Comparison of ENCODE assay signal across 14 cellular contexts in the genomic region with DNA sequence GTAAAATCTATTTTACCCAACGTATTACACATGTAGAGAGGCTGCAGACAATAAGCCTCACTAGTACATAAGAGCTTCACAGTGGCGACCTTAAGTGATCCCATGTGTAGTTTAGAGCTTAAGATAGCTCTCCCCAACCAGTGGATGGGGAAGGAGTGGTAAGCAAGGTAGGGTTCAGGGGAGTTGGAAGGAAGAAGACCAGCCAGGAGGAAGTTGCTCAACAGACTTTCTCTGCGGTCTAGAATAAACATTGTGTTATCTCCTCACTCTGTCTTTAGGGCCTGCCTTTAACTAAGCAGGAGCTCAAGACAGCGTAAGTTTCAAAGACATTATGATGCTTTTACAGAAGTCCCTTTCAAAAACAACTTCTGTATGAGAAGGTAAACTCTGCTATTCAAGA. TPM values are rescaled to one million over a fixed set of nuclear protein-coding genes. Genes with fewer than 3 reads are reported as not detected.
DNase-seq lines count a peak whose midpoint lies in the region; ATAC-seq, FAIRE-seq and TF ChIP-seq lines count a peak whose summit lies in the region.
"Had no signal": no experiment of that assay in that cellular context is flagged by ENCODE, and none has a peak within 500 bp of the region (broad histone marks: within the 10 kb centered on the region; RNA-seq: fewer than 3 reads in every experiment).

No MANE protein-coding gene starts in this region.

- POLR2A ChIA-PET in A549 (lab: Yijun Ruan, JAX), result no interaction called here
- POLR2A ChIA-PET in activated CD4-positive, alpha-beta memory T cell treated with anti-CD3 and anti-CD28 coated beads, Interleukin-2, amount 10 ng/mL, durations not matched to agents 7 days and 5 days (lab: Charles Lee), result interaction anchor here (0.7 to 1.3 kb wide), 2 partner anchors 169 to 435 kb away, joined by 3 to 4 read pairs; a partner anchor contains a TSS

- H3K36me3 Mint-ChIP-seq in T-helper 17 cell (ENCODE audit: low read depth), result no peaks in the 10 kb centered on the region
- H3K36me3 Mint-ChIP-seq in activated CD4-positive, alpha-beta memory T cell treated with anti-CD3 and anti-CD28 coated beads, Interleukin-2, amount 10 ng/mL, durations not matched to agents 7 days and 5 days (ENCODE audit: low read depth), result no peaks in the 10 kb centered on the region
- H3K36me3 Mint-ChIP-seq: activated CD8-positive, alpha-beta memory T cell treated with anti-CD3 and anti-CD28 coated beads, Interleukin-2, amount 10 ng/mL, durations not matched to agents 7 days and 5 days had no signal

- no peak overlapping the region for H3K27ac ChIP-seq in A549
- peak overlapping the region in 2 of 4 donors; percentile 43 to 51 for H3K27ac ChIP-seq in body of pancreas

- WGBS in A549 (ENCODE audit: missing lambda C conversion rate), result 32% methylated on average over 4 of the region's 4 CpGs
- 39 to 42% methylated on average over 4 of the region's 4 CpGs for WGBS in body of pancreas, 2 donors

- TF ChIP-seq POLR2A in A549 (IDR thresholded peaks at IDR 0.05; ENCODE audit: low read length) (no peak), body of pancreas (IDR thresholded peaks at IDR 0.05) (no peak)

- intact Hi-C loops in body of pancreas (cut with DNase I), result loop anchor here (5.0 to 10.0 kb wide), 2 partner anchors 118 to 365 kb away; no protein-coding TSS in a partner anchor

- FAIRE-seq in A549 (lab: Jason Lieb, UNC), result no peak

- TF ChIP-seq CTCF in A549 (IDR thresholded peaks at IDR 0.05) (no peak), body of pancreas (IDR thresholded peaks at IDR 0.05) (no peak)

- H3K4me1 Mint-ChIP-seq in T-helper 17 cell, result peaks cover 13% of the 10 kb centered on the region
- H3K4me1 Mint-ChIP-seq in activated CD4-positive, alpha-beta memory T cell treated with anti-CD3 and anti-CD28 coated beads, Interleukin-2, amount 10 ng/mL, durations not matched to agents 7 days and 5 days, result peaks cover 13% of the 10 kb centered on the region

- no peak for TF ChIP-seq RAD21 in A549 (conservative IDR thresholded peaks at IDR 0.05 in 1 of 2, IDR thresholded peaks at IDR 0.05 in 1 of 2)

- peak overlapping the region; percentile 31 for H3K4me3 Mint-ChIP-seq in T-helper 17 cell
- H3K4me3 Mint-ChIP-seq in activated CD4-positive, alpha-beta memory T cell treated with anti-CD3 and anti-CD28 coated beads, Interleukin-2, amount 10 ng/mL, durations not matched to agents 7 days and 5 days, result no peak overlapping the region
- H3K4me3 Mint-ChIP-seq: activated CD8-positive, alpha-beta memory T cell treated with anti-CD3 and anti-CD28 coated beads, Interleukin-2, amount 10 ng/mL, durations not matched to agents 7 days and 5 days had no signal

- CTCF ChIA-PET in A549 (lab: Yijun Ruan, JAX), result interaction anchor here (0.6 to 13.6 kb wide), 41 partner anchors 8 to 662 kb away, joined by 3 to 142 read pairs (median 4); a partner anchor contains a TSS
- CTCF ChIA-PET in activated CD4-positive, alpha-beta memory T cell treated with anti-CD3 and anti-CD28 coated beads, Interleukin-2, amount 10 ng/mL, durations not matched to agents 7 days and 5 days (lab: Charles Lee), result interaction anchor here (1.0 to 2.6 kb wide), 19 partner anchors 10 to 459 kb away, joined by 3 to 22 read pairs (median 5); a partner anchor contains a TSS

- peaks cover 54% of the 10 kb centered on the region for H3K27me3 Mint-ChIP-seq in T-helper 17 cell
- peaks cover 33% of the 10 kb centered on the region for H3K27me3 Mint-ChIP-seq in activated CD4-positive, alpha-beta memory T cell treated with anti-CD3 and anti-CD28 coated beads, Interleukin-2, amount 10 ng/mL, durations not matched to agents 7 days and 5 days

- H3K36me3 ChIP-seq in body of pancreas (replicated peaks in 1 of 2; ENCODE audit: insufficient read depth in 1 of 2, low read depth in 2 of 2), result no peaks in the 10 kb centered on the region
- H3K36me3 ChIP-seq: transverse colon had no signal

- no peak overlapping the region for H3K4me3 ChIP-seq in A549
- no peak overlapping the region for H3K4me3 ChIP-seq in body of pancreas

- peak in 1 of 2 experiments; percentile 25; a peak in 2 of 6 replicates for ATAC-seq in A549
- peak; percentile 47 for ATAC-seq in T-helper 17 cell
- ATAC-seq in body of pancreas, result no peak
- no peak for ATAC-seq in GM18868 (IDR thresholded peaks at IDR 0.05; ENCODE audit: unreplicated experiment)

- H3K4me1 ChIP-seq in A549 (peaks cover 9% of the 10 kb centered on the region; the same call in 1 of the 3 replicates), body of pancreas (peaks cover 10% of the 10 kb centered on the region)

- no peaks in the 10 kb centered on the region for H3K9me3 Mint-ChIP-seq in activated CD4-positive, alpha-beta memory T cell treated with anti-CD3 and anti-CD28 coated beads, Interleukin-2, amount 10 ng/mL, durations not matched to agents 7 days and 5 days

- TF ChIP-seq EP300 in A549 (IDR thresholded peaks at IDR 0.05), result no peak

- H3K27ac Mint-ChIP-seq in T-helper 17 cell, result no peak overlapping the region
- no peak overlapping the region for H3K27ac Mint-ChIP-seq in activated CD4-positive, alpha-beta memory T cell treated with anti-CD3 and anti-CD28 coated beads, Interleukin-2, amount 10 ng/mL, durations not matched to agents 7 days and 5 days
- H3K27ac Mint-ChIP-seq: activated CD8-positive, alpha-beta memory T cell treated with anti-CD3 and anti-CD28 coated beads, Interleukin-2, amount 10 ng/mL, durations not matched to agents 7 days and 5 days had no signal

- in situ Hi-C loops in KBM-7 (cut with MboI; ENCODE audit: low pct_unique_long_range_greater_than_20kb, low sequenced_read_pairs), result loop anchor here (10.0 to 25.0 kb wide), 5 partner anchors 115 to 587 kb away; no protein-coding TSS in a partner anchor

- H3K9me3 ChIP-seq in A549 (no peaks in the 10 kb centered on the region), T-helper 17 cell (ENCODE audit: control insufficient read depth, low read length, poor library complexity, severe bottlenecking) (no peaks in the 10 kb centered on the region), body of pancreas (no peaks in the 10 kb centered on the region)
- H3K9me3 ChIP-seq: transverse colon had no signal

- peak overlapping the region; percentile 89; the same call in 2 of the 3 replicates for H3K4me2 ChIP-seq in A549

- DNase-seq in A549 (ENCODE audit: low read depth in 1 of 2, low spot score in 1 of 2) (no peak), KBM-7 (peak; percentile 96), T-helper 17 cell (no peak), iris pigment epithelial cell (ENCODE audit: low read depth) (peak; percentile 82), body of pancreas (no peak)
- no peak for DNase-seq in activated CD4-positive, alpha-beta T cell treated with anti-CD3 and anti-CD28 coated beads, Interleukin-2, amount 50 U/mL, for 1 hour
- DNase-seq in activated CD4-positive, alpha-beta memory T cell treated with anti-CD3 and anti-CD28 coated beads, Interleukin-2, amount 10 ng/mL, durations not matched to agents 7 days and 5 days, result no peak

- H3K27me3 ChIP-seq in body of pancreas, result no peaks in the 10 kb centered on the region
- H3K27me3 ChIP-seq: transverse colon had no signal

TF ChIP-seq in A549, 52 proteins besides CTCF, POLR2A, EP300 and RAD21 (continues in another document):
- no peak for TF ChIP-seq FOSL2 (IDR thresholded peaks at IDR 0.05)
- TF ChIP-seq FOSL2 (CRISPR knock-in tag; IDR thresholded peaks at IDR 0.05), result no peak
- TF ChIP-seq CBX2 (IDR thresholded peaks at IDR 0.05; ENCODE audit: borderline replicate concordance, low read depth), result no peak
- TF ChIP-seq, protein P1, sequence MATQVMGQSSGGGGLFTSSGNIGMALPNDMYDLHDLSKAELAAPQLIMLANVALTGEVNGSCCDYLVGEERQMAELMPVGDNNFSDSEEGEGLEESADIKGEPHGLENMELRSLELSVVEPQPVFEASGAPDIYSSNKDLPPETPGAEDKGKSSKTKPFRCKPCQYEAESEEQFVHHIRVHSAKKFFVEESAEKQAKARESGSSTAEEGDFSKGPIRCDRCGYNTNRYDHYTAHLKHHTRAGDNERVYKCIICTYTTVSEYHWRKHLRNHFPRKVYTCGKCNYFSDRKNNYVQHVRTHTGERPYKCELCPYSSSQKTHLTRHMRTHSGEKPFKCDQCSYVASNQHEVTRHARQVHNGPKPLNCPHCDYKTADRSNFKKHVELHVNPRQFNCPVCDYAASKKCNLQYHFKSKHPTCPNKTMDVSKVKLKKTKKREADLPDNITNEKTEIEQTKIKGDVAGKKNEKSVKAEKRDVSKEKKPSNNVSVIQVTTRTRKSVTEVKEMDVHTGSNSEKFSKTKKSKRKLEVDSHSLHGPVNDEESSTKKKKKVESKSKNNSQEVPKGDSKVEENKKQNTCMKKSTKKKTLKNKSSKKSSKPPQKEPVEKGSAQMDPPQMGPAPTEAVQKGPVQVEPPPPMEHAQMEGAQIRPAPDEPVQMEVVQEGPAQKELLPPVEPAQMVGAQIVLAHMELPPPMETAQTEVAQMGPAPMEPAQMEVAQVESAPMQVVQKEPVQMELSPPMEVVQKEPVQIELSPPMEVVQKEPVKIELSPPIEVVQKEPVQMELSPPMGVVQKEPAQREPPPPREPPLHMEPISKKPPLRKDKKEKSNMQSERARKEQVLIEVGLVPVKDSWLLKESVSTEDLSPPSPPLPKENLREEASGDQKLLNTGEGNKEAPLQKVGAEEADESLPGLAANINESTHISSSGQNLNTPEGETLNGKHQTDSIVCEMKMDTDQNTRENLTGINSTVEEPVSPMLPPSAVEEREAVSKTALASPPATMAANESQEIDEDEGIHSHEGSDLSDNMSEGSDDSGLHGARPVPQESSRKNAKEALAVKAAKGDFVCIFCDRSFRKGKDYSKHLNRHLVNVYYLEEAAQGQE (IDR thresholded peaks at IDR 0.05), result no peak
- TF ChIP-seq HOXB5 (CRISPR knock-in tag; IDR thresholded peaks at IDR 0.05), result no peak
- no peak for TF ChIP-seq CEBPB (IDR thresholded peaks at IDR 0.05)
- TF ChIP-seq MAZ (IDR thresholded peaks at IDR 0.05; ENCODE audit: borderline replicate concordance, low read depth, low read length), result no peak

RNA-seq across cellular contexts. Expression of a gene that starts 16.8 kb away (rescaled TPM):
- polyA plus RNA-seq in A549 (2011; rRNA removed) (not detected in 2 replicates), A549 (2017; fragmentation: RNase III; extraction: RNeasy Plus Mini Kit Qiagen cat#74134 plus additional on column Dnase treatment) (not detected in 3 replicates)
- not detected in 2 replicates for polyA plus RNA-seq in A549 (2012; cell fraction: cytosol; rRNA removed)
- polyA plus RNA-seq in A549 (2012; cell fraction: nucleus; rRNA removed), result not detected in 2 replicates
- polyA minus RNA-seq in A549 (2011; rRNA and poly(A)+ RNA removed), result not detected in 2 replicates
- total RNA-seq in T-helper 17 cell (not detected), body of pancreas (not detected)
- not detected for total RNA-seq in activated CD4-positive, alpha-beta memory T cell treated with anti-CD3 and anti-CD28 coated beads, Interleukin-2, amount 10 ng/mL, durations not matched to agents 7 days and 5 days
- total RNA-seq: activated CD8-positive, alpha-beta memory T cell treated with anti-CD3 and anti-CD28 coated beads, Interleukin-2, amount 10 ng/mL, durations not matched to agents 7 days and 5 days; myocyte; skeletal muscle tissue; T-helper 1 cell treated with Interleukin-12 subunit alpha and Interleukin-12 subunit beta and Interleukin-4 antibody, amounts not matched to agents 30 ng/mL and 1 ng/mL, for 36 hours; transverse colon had no signal
- polyA plus RNA-seq: AG04450 had no signal

RNA-seq across cellular contexts. Expression of a gene that starts 50.3 kb away (rescaled TPM):
- polyA plus RNA-seq in A549 (2011; rRNA removed), result not detected in 2 replicates
- polyA plus RNA-seq in A549 (2012; cell fraction: cytosol; rRNA removed), result not detected in 2 replicates
- not detected in 2 replicates for polyA plus RNA-seq in A549 (2012; cell fraction: nucleus; rRNA removed)
- polyA plus RNA-seq in A549 (2017; fragmentation: RNase III; extraction: RNeasy Plus Mini Kit Qiagen cat#74134 plus additional on column Dnase treatment), result not detected in 3 replicates
- polyA minus RNA-seq in A549 (2011; rRNA and poly(A)+ RNA removed), result not detected in 2 replicates
- total RNA-seq in T-helper 17 cell, result not detected
- not detected for total RNA-seq in body of pancreas
- total RNA-seq in activated CD4-positive, alpha-beta memory T cell treated with anti-CD3 and anti-CD28 coated beads, Interleukin-2, amount 10 ng/mL, durations not matched to agents 7 days and 5 days, result not detected
- total RNA-seq: activated CD8-positive, alpha-beta memory T cell treated with anti-CD3 and anti-CD28 coated beads, Interleukin-2, amount 10 ng/mL, durations not matched to agents 7 days and 5 days; myocyte; skeletal muscle tissue; T-helper 1 cell treated with Interleukin-12 subunit alpha and Interleukin-12 subunit beta and Interleukin-4 antibody, amounts not matched to agents 30 ng/mL and 1 ng/mL, for 36 hours; transverse colon had no signal
- polyA plus RNA-seq: AG04450 had no signal

Comparison
In these comparisons a context has a peak if more than half of its experiments do, and no peak if none do; other contexts are left out.
1. DNase-seq: peak in KBM-7 (single experiment) and iris pigment epithelial cell (single experiment); none in A549 (0 of 2), T-helper 17 cell (0 of 3), activated CD4-positive, alpha-beta T cell treated with anti-CD3 and anti-CD28 coated beads, Interleukin-2, amount 50 U/mL, for 1 hour (single experiment), body of pancreas (0 of 4) and activated CD4-positive, alpha-beta memory T cell treated with anti-CD3 and anti-CD28 coated beads, Interleukin-2, amount 10 ng/mL, durations not matched to agents 7 days and 5 days (single experiment).